Comparison of ENCODE assay signal across 9 cellular contexts in the genomic region with DNA sequence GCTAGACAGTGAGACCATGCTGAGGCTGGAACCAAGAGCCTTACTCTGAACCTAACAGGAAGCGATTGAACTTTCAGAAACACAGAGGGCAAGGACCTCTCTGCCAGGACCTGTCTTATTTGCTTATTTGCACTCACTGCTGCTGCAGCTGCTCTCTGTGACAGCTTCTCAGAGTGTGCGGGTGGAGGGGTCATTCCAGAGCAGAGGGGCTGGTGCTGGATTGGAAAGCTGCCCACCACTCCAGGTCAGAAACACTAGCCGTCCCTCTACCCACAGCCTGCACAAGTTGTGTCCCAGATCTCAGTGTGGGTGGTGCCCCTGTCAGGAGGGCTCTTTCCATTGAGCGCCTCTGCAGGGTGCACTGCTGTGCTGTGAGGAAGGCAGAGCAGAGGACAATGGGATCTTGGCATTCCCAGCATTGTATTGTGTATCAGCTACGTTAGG.
A peak's percentile ranks its signal among the peaks of the same experiment; 100 is the strongest.
DNase-seq lines count a peak whose midpoint lies in the region; ATAC-seq lines count a peak whose summit lies in the region.
"Had no signal": no experiment of that assay in that cellular context is flagged by ENCODE, and none has a peak within 500 bp of the region (broad histone marks: within the 10 kb centered on the region; RNA-seq: fewer than 3 reads in every experiment).

No MANE protein-coding gene starts in this region.

- peak; percentile 49 for DNase-seq in NCI-H345 (lab: John Stamatoyannopoulos, UW)
- no peak for DNase-seq in memory B cell (ENCODE audit: low spot score in 2 of 2)
- DNase-seq in mucosa of gallbladder (ENCODE audit: low spot score): no peak
- DNase-seq in activated effector memory CD4-positive, alpha-beta T cell treated with Interleukin-2 at 50 U/mL for 16 hours: no peak
- DNase-seq in LoVo (ENCODE audit: low spot score): no peak
- DNase-seq in NK-92 (lab: John Stamatoyannopoulos, UW; ENCODE audit: unreplicated experiment): no peak
- DNase-seq: naive B cell had no signal

- peaks cover 39% of the 10 kb centered on the region for H3K4me1 Mint-ChIP-seq in memory B cell

- H3K9me3 Mint-ChIP-seq in memory B cell: no peaks in the 10 kb centered on the region
- H3K9me3 Mint-ChIP-seq: naive B cell had no signal

- peak overlapping the region; percentile 5 for H3K27ac Mint-ChIP-seq in memory B cell

- H3K36me3 Mint-ChIP-seq in memory B cell: no peaks in the 10 kb centered on the region
- H3K36me3 Mint-ChIP-seq: naive B cell had no signal

- ATAC-seq in GM18867 (IDR thresholded peaks at IDR 0.05; ENCODE audit: unreplicated experiment): peak; percentile 93
- peak; percentile 85 for ATAC-seq in HG02623 (IDR thresholded peaks at IDR 0.05; ENCODE audit: unreplicated experiment)
- peak; percentile 42 for ATAC-seq in memory B cell (ENCODE audit: low read depth)

- H3K4me3 Mint-ChIP-seq in memory B cell: no peak overlapping the region

- H3K27me3 Mint-ChIP-seq in memory B cell: no peaks in the 10 kb centered on the region
- H3K27me3 Mint-ChIP-seq: naive B cell had no signal

Comparison
In these comparisons a context has a peak if more than half of its experiments do, and no peak if none do; other contexts are left out.
1. ATAC-seq: peak in every context shown above with its lines; median percentile 93 in GM18867; 85 in HG02623; 42 in memory B cell.